ENCODE assay signal across 8 cellular contexts in the genomic region with DNA sequence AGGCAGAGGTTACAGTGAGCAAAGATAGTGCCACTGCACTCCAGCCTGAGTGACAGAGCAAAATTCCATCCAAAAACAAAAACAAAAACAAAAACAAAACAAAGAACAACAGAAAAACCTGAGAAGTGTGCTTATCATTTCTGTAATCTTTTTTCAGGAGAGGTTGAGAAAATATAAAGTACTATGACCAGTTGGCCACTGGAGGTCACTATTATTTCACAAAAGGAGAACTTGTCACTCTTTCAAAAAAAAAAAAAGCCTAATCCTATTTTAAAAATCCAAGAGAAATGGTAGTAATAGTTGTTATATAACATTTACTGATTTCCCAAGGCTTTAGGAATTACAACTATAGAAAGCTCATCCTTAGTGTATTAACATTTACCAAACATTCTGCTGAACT. TPM values are rescaled to one million over a fixed set of nuclear protein-coding genes. Genes with fewer than 3 reads are reported as not detected.
DNase-seq lines count a peak whose midpoint lies in the region; ATAC-seq, FAIRE-seq and TF ChIP-seq lines count a peak whose summit lies in the region.

No MANE protein-coding gene starts in this region.

- POLR2A ChIA-PET in IMR-90 (lab: Charles Lee; ENCODE audit: unreplicated experiment), result no interaction called here

- no peak overlapping the region for H3K4me2 ChIP-seq in IMR-90 (ENCODE audit: low read depth, low read length)

- no peak overlapping the region for H3K4me3 ChIP-seq in IMR-90 (ENCODE audit: insufficient read depth, low read depth, low read length)

- H2BK120ac ChIP-seq in IMR-90 (ENCODE audit: low read depth, low read length), result no peak overlapping the region

- no peak overlapping the region for H3K9ac ChIP-seq in IMR-90 (ENCODE audit: low read depth, low read length)

- H3K36me3 ChIP-seq in IMR-90 (ENCODE audit: control insufficient read depth, insufficient read depth, low read length), result no peaks in the 10 kb centered on the region

- H2BK15ac ChIP-seq in IMR-90 (ENCODE audit: low read depth, low read length), result no peak overlapping the region

- H3K9me1 ChIP-seq in IMR-90 (ENCODE audit: insufficient read depth, low read length), result 0 out of 2 replicates have a peak, but pooled peaks cover 3% of the 10 kb centered on the region

- in situ Hi-C loops in IMR-90 (cut with MboI; ENCODE audit: low sequenced_read_pairs), result loop anchor here (25.0 kb wide), 3 partner anchors 1554 to 1929 kb away; partner anchors contain the start of gene INPP4B

- no peak overlapping the region for H3K4ac ChIP-seq in IMR-90 (ENCODE audit: low read depth, low read length)

- DNase-seq in D341Med (ENCODE audit: low spot score), result peak; percentile 46
- DNase-seq in IMR-90, result peak; percentile 55
- peak; percentile 32 for DNase-seq in iPS-NIHi11 (ENCODE audit: low spot score)
- no peak for DNase-seq in activated T-cell treated with anti-CD3 and anti-CD28 coated beads, Interleukin-2, amount 50 U/mL, for 24 hours
- DNase-seq in activated CD4-positive, alpha-beta T cell treated with anti-CD3 and anti-CD28 coated beads, Interleukin-2, amount 10 ng/mL, durations not matched to agents 24 days and 14 days, result no peak
- DNase-seq in GM19238 (ENCODE audit: insufficient read length, low spot score), result no peak
- DNase-seq in islet precursor cell, result no peak

- H2BK20ac ChIP-seq in IMR-90 (ENCODE audit: low read depth, low read length), result no peak overlapping the region

- peak overlapping the region; percentile 52; the same call in 1 of the 2 replicates for H2AK5ac ChIP-seq in IMR-90 (ENCODE audit: low read depth, low read length)

- no peak overlapping the region for H3K27ac Mint-ChIP-seq in activated T-cell treated with anti-CD3 and anti-CD28 coated beads, Interleukin-2, amount 50 U/mL, for 24 hours
- H3K27ac Mint-ChIP-seq in activated CD4-positive, alpha-beta T cell treated with anti-CD3 and anti-CD28 coated beads, Interleukin-2, amount 10 ng/mL, durations not matched to agents 24 days and 14 days, result no peak overlapping the region

- H4K20me1 ChIP-seq in IMR-90 (ENCODE audit: insufficient read depth, low read length), result no peaks in the 10 kb centered on the region

- H3K9me3 Mint-ChIP-seq in activated T-cell treated with anti-CD3 and anti-CD28 coated beads, Interleukin-2, amount 50 U/mL, for 24 hours, result no peaks in the 10 kb centered on the region
- H3K9me3 Mint-ChIP-seq in activated CD4-positive, alpha-beta T cell treated with anti-CD3 and anti-CD28 coated beads, Interleukin-2, amount 10 ng/mL, durations not matched to agents 24 days and 14 days, result no peaks in the 10 kb centered on the region

- no peaks in the 10 kb centered on the region for H3K79me1 ChIP-seq in IMR-90 (ENCODE audit: low read depth in 1 of 2, low read length in 2 of 2)

- dilution Hi-C loops in IMR-90 (cut with HindIII; ENCODE audit: low sequenced_read_pairs, unreplicated experiment), result no loop called here

- H3K27me3 Mint-ChIP-seq in activated T-cell treated with anti-CD3 and anti-CD28 coated beads, Interleukin-2, amount 50 U/mL, for 24 hours, result peaks cover 22% of the 10 kb centered on the region
- H3K27me3 Mint-ChIP-seq in activated CD4-positive, alpha-beta T cell treated with anti-CD3 and anti-CD28 coated beads, Interleukin-2, amount 10 ng/mL, durations not matched to agents 24 days and 14 days, result peaks cover under 1% of the 10 kb centered on the region

- ATAC-seq in IMR-90 (ENCODE audit: low read depth), result peak; percentile 54; the same call in 1 of the 2 replicates

- 0 out of 2 replicates have a peak, but pooled peaks cover 1% of the 10 kb centered on the region for H3K27me3 ChIP-seq in IMR-90 (ENCODE audit: control insufficient read depth, insufficient read depth, low read length)

- H3K23ac ChIP-seq in IMR-90 (ENCODE audit: low read depth, low read length), result no peak overlapping the region

- no peaks in the 10 kb centered on the region for H3K4me1 ChIP-seq in IMR-90 (ENCODE audit: control insufficient read depth, insufficient read depth, low read length)

- no peak overlapping the region for H4K5ac ChIP-seq in IMR-90 (ENCODE audit: low read depth, low read length)

- H3K56ac ChIP-seq in IMR-90 (ENCODE audit: extremely low read depth, insufficient read depth, low read length), result no peak overlapping the region

- no TSS peak for BruUV-seq in IMR-90 (replicated peaks; lab: Mats Ljungman, UMichigan)

- intact Hi-C loops in IMR-90 (cut with micrococcal nuclease), result loop anchor here (1.0 to 10.0 kb wide), 6 partner anchors 478 to 1929 kb away; partner anchors contain the start of gene IL15
- intact Hi-C loops in activated CD4-positive, alpha-beta T cell treated with anti-CD3 and anti-CD28 coated beads, Interleukin-2, amount 10 ng/mL, durations not matched to agents 24 days and 14 days (cut with micrococcal nuclease), result no loop called here

- H3K27ac ChIP-seq in IMR-90 (ENCODE audit: insufficient read depth, low read length), result no peak overlapping the region

- no peaks in the 10 kb centered on the region for H3K36me3 Mint-ChIP-seq in activated T-cell treated with anti-CD3 and anti-CD28 coated beads, Interleukin-2, amount 50 U/mL, for 24 hours (ENCODE audit: low read depth)
- H3K36me3 Mint-ChIP-seq in activated CD4-positive, alpha-beta T cell treated with anti-CD3 and anti-CD28 coated beads, Interleukin-2, amount 10 ng/mL, durations not matched to agents 24 days and 14 days (ENCODE audit: low read depth), result no peaks in the 10 kb centered on the region

- no peak overlapping the region for H3K18ac ChIP-seq in IMR-90 (ENCODE audit: low read depth, low read length)

- H3K14ac ChIP-seq in IMR-90 (replicated peaks; ENCODE audit: low read depth, low read length), result no peak overlapping the region

- no peak overlapping the region for H4K91ac ChIP-seq in IMR-90 (ENCODE audit: insufficient read depth, low read depth, low read length)

- TF ChIP-seq CTCF in IMR-90 (conservative IDR thresholded peaks at IDR 0.05; ENCODE audit: low read depth, low read length), result peak; percentile 67

- H2AK9ac ChIP-seq in IMR-90 (replicated peaks; ENCODE audit: low read depth, low read length, poor library complexity), result no peak overlapping the region

- no peak overlapping the region for H2AFZ ChIP-seq in IMR-90 (replicated peaks; ENCODE audit: low read length, poor library complexity)

- H4K8ac ChIP-seq in IMR-90 (ENCODE audit: low read depth in 2 of 2, low read length in 2 of 2), result no peak overlapping the region

- CTCF ChIA-PET in IMR-90 (lab: Yijun Ruan, JAX), result interaction anchor here (0.6 to 0.7 kb wide), 12 partner anchors 22 to 1981 kb away, joined by 3 to 8 read pairs (median 4); no protein-coding TSS in a partner anchor

- H3K4me1 Mint-ChIP-seq in activated T-cell treated with anti-CD3 and anti-CD28 coated beads, Interleukin-2, amount 50 U/mL, for 24 hours (ENCODE audit: low read depth), result no peaks in the 10 kb centered on the region
- no peaks in the 10 kb centered on the region for H3K4me1 Mint-ChIP-seq in activated CD4-positive, alpha-beta T cell treated with anti-CD3 and anti-CD28 coated beads, Interleukin-2, amount 10 ng/mL, durations not matched to agents 24 days and 14 days

- no peaks in the 10 kb centered on the region for H3K9me3 ChIP-seq in IMR-90 (ENCODE audit: control insufficient read depth, insufficient read depth, low read length)

- TF ChIP-seq RAD21 in IMR-90 (IDR thresholded peaks at IDR 0.05; ENCODE audit: low read length), result peak; percentile 80

- FAIRE-seq in TTC549 (lab: Jason Lieb, UNC), result peak; percentile 86

- no peak overlapping the region for H3K4me3 Mint-ChIP-seq in activated T-cell treated with anti-CD3 and anti-CD28 coated beads, Interleukin-2, amount 50 U/mL, for 24 hours
- H3K4me3 Mint-ChIP-seq in activated CD4-positive, alpha-beta T cell treated with anti-CD3 and anti-CD28 coated beads, Interleukin-2, amount 10 ng/mL, durations not matched to agents 24 days and 14 days, result no peak overlapping the region

- no peak for TF ChIP-seq POLR2A in IMR-90 (IDR thresholded peaks at IDR 0.05; ENCODE audit: low read depth, low read length)

- no peak overlapping the region for H2BK5ac ChIP-seq in IMR-90 (ENCODE audit: low read depth, low read length, poor library complexity, severe bottlenecking)

TF ChIP-seq in IMR-90, 13 proteins besides CTCF, POLR2A, EP300 and RAD21:
- no peak; the same call in 1 of the 2 replicates for TF ChIP-seq RFX5 (IDR thresholded peaks at IDR 0.05; ENCODE audit: low read depth, low read length)
- no peak for TF ChIP-seq RCOR1 (IDR thresholded peaks at IDR 0.05; ENCODE audit: insufficient replicate concordance, low read length)
- no peak for TF ChIP-seq CHD1 (IDR thresholded peaks at IDR 0.05; ENCODE audit: low read depth, low read length)
- TF ChIP-seq SMC3 (IDR thresholded peaks at IDR 0.05; ENCODE audit: low read depth, low read length), result peak; percentile 70; the same call in 1 of the 2 replicates

RNA-seq across cellular contexts. Expression of gene RNF150, which starts 24.9 kb away (rescaled TPM):
- total RNA-seq in IMR-90 (2012; rRNA removed), result 10.6 and 18.1 TPM in 2 replicates
- 6.2 and 6.6 TPM in 2 replicates for polyA plus RNA-seq in IMR-90 (2012; rRNA removed)
- polyA plus RNA-seq in IMR-90 (2012; cell fraction: cytosol; rRNA removed), result 3.6 and 8.7 TPM in 2 replicates
- polyA plus RNA-seq in IMR-90 (2012; cell fraction: nucleus; rRNA removed; ENCODE audit: low replicate concordance), result 5.9 and 7.3 TPM in 2 replicates
- 0.02 TPM in 1 of 2 replicates, not detected in the other for total RNA-seq in activated CD4-positive, alpha-beta T cell treated with anti-CD3 and anti-CD28 coated beads, Interleukin-2, amount 10 ng/mL, durations not matched to agents 24 days and 14 days

Comparison
In these comparisons a context has a peak if more than half of its experiments do, and no peak if none do; other contexts are left out.
1. DNase-seq: peak in D341Med (single experiment), IMR-90 (single experiment) and iPS-NIHi11 (single experiment); none in activated T-cell treated with anti-CD3 and anti-CD28 coated beads, Interleukin-2, amount 50 U/mL, for 24 hours (single experiment), activated CD4-positive, alpha-beta T cell treated with anti-CD3 and anti-CD28 coated beads, Interleukin-2, amount 10 ng/mL, durations not matched to agents 24 days and 14 days (single experiment), GM19238 (single experiment) and islet precursor cell (single experiment).
2. RNA of gene RNF150, which starts 24.9 kb away (total RNA-seq): 10.6 to 18.1 TPM in IMR-90; 0.02 TPM in activated CD4-positive, alpha-beta T cell treated with anti-CD3 and anti-CD28 coated beads, Interleukin-2, amount 10 ng/mL, durations not matched to agents 24 days and 14 days; every median in the first group is over 10 times any median in the second.